In genomic region chr3:50390523-50391177, GRCh38 we compare ENCODE assay signal across 8 cellular contexts. TPM values are rescaled to one million over a fixed set of nuclear protein-coding genes. Genes with fewer than 3 reads are reported as not detected.
DNase-seq lines count a peak whose midpoint lies in the region; ATAC-seq lines count a peak whose summit lies in the region.

No MANE protein-coding gene starts in this region.

- no peak for ATAC-seq in stimulated activated naive B cell treated with anti-CD40 and anti-IgM and Interleukin-4, amounts not matched to agents 10 μg/mL and 1 μg/mL and 100 μg/mL, for 72 hours (replicated peaks)
- ATAC-seq in GM18867 (IDR thresholded peaks at IDR 0.05; ENCODE audit: unreplicated experiment), result no peak

- no peaks in the 10 kb centered on the region for H3K36me3 Mint-ChIP-seq in stimulated activated naive B cell treated with anti-CD40 and anti-IgM and Interleukin-4, amounts not matched to agents 10 μg/mL and 1 μg/mL and 100 μg/mL, for 72 hours

- H3K4me1 Mint-ChIP-seq in stimulated activated naive B cell treated with anti-CD40 and anti-IgM and Interleukin-4, amounts not matched to agents 10 μg/mL and 1 μg/mL and 100 μg/mL, for 72 hours, result peaks cover 0 to 6% of the 10 kb centered on the region in 2 donors

- H3K4me3 Mint-ChIP-seq in stimulated activated naive B cell treated with anti-CD40 and anti-IgM and Interleukin-4, amounts not matched to agents 10 μg/mL and 1 μg/mL and 100 μg/mL, for 72 hours, result no peak overlapping the region

- no peaks in the 10 kb centered on the region for H3K9me3 Mint-ChIP-seq in stimulated activated naive B cell treated with anti-CD40 and anti-IgM and Interleukin-4, amounts not matched to agents 10 μg/mL and 1 μg/mL and 100 μg/mL, for 72 hours

- peaks cover 0 to 11% of the 10 kb centered on the region in 2 donors for H3K27me3 Mint-ChIP-seq in stimulated activated naive B cell treated with anti-CD40 and anti-IgM and Interleukin-4, amounts not matched to agents 10 μg/mL and 1 μg/mL and 100 μg/mL, for 72 hours

- DNase-seq in NCI-H748 (lab: John Stamatoyannopoulos, UW; ENCODE audit: unreplicated experiment), result peak; percentile 3
- DNase-seq in NCI-H748 treated with DMSO at 0.1 percent for 48 hours (lab: John Stamatoyannopoulos, UW), result no peak
- DNase-seq in dermis microvascular lymphatic vessel endothelial cell (ENCODE audit: low read depth in 2 of 2), result peak; percentile 43 to 48
- peak; percentile 91 for DNase-seq in mesenteric fat pad (ENCODE audit: low spot score)
- DNase-seq in OCI-M2 (lab: John Stamatoyannopoulos, UW; ENCODE audit: unreplicated experiment), result no peak
- DNase-seq in stimulated activated naive B cell treated with anti-CD40 and anti-IgM and Interleukin-4, amounts not matched to agents 10 μg/mL and 1 μg/mL and 100 μg/mL, for 72 hours, result no peak
- no peak for DNase-seq in stimulated activated naive CD4-positive, alpha-beta T cell treated with Interleukin-2 at 50 U/mL for 16 hours (lab: John Stamatoyannopoulos, UW)

- H3K27ac Mint-ChIP-seq in stimulated activated naive B cell treated with anti-CD40 and anti-IgM and Interleukin-4, amounts not matched to agents 10 μg/mL and 1 μg/mL and 100 μg/mL, for 72 hours, result no peak overlapping the region

RNA-seq across cellular contexts. Expression of gene TMEM115, which starts 31.3 kb away (rescaled TPM):
- 27.0 and 43.9 TPM in 2 replicates for total RNA-seq in dermis microvascular lymphatic vessel endothelial cell
- 45.6 TPM for total RNA-seq in mesenteric fat pad

RNA-seq across cellular contexts. Expression of gene CYB561D2, which starts 40.0 kb away (rescaled TPM):
- total RNA-seq in dermis microvascular lymphatic vessel endothelial cell (18.9 and 23.9 TPM in 2 replicates), mesenteric fat pad (18.1 TPM)

RNA-seq across cellular contexts. Expression of gene NPRL2, which starts 40.1 kb away (rescaled TPM):
- total RNA-seq in dermis microvascular lymphatic vessel endothelial cell, result 12.3 and 16.9 TPM in 2 replicates
- 17.3 TPM for total RNA-seq in mesenteric fat pad

RNA-seq across cellular contexts. Expression of gene ZMYND10, which starts 45.1 kb away (rescaled TPM):
- under 0.01 and 0.25 TPM in 2 replicates for total RNA-seq in dermis microvascular lymphatic vessel endothelial cell
- 0.71 TPM for total RNA-seq in mesenteric fat pad

RNA-seq across cellular contexts. Expression of gene RASSF1, which starts 50.0 kb away (rescaled TPM):
- total RNA-seq in dermis microvascular lymphatic vessel endothelial cell (12.6 and 23.9 TPM in 2 replicates), mesenteric fat pad (45.3 TPM)

Comparison
In these comparisons a context has a peak if more than half of its experiments do, and no peak if none do; other contexts are left out.
1. DNase-seq: peak in NCI-H748 (single experiment), dermis microvascular lymphatic vessel endothelial cell (2 of 2) and mesenteric fat pad (single experiment); none in NCI-H748 treated with DMSO at 0.1 percent for 48 hours (single experiment), OCI-M2 (single experiment), stimulated activated naive B cell treated with anti-CD40 and anti-IgM and Interleukin-4, amounts not matched to agents 10 μg/mL and 1 μg/mL and 100 μg/mL, for 72 hours (single experiment) and stimulated activated naive CD4-positive, alpha-beta T cell treated with Interleukin-2 at 50 U/mL for 16 hours (single experiment).